ENCODE assay signal across 13 cellular contexts in genomic region chr1:162699366-162699765, GRCh38.
"Had no signal": no experiment of that assay in that cellular context is flagged by ENCODE, and none has a peak within 500 bp of the region (broad histone marks: within the 10 kb centered on the region; RNA-seq: fewer than 3 reads in every experiment).

No MANE protein-coding gene starts in this region.

- ATAC-seq: activated CD4-positive, CD25-positive, alpha-beta regulatory T cell treated with anti-CD3 and anti-CD28 coated beads, Interleukin-2, amount 50 U/mL, for 24 hours; natural killer cell; stimulated activated effector memory CD8-positive, alpha-beta T cell treated with anti-CD3 and anti-CD28 coated beads, Interleukin-12 subunit alpha, Interleukin-12 subunit beta, amount 100 ng/mL, for 72 hours had no signal

- H2AFZ ChIP-seq: hepatocyte, parathyroid adenoma had no signal

- H3K4me2 ChIP-seq: hepatocyte had no signal

- H3K9me3 ChIP-seq: left ventricle myocardium inferior, neutrophil, thyroid gland had no signal

- FAIRE-seq: astrocyte, keratinocyte had no signal

- H3K36me3 Mint-ChIP-seq: natural killer cell; stimulated activated effector memory CD8-positive, alpha-beta T cell treated with anti-CD3 and anti-CD28 coated beads, Interleukin-12 subunit alpha, Interleukin-12 subunit beta, amount 100 ng/mL, for 72 hours had no signal

- H3K36me3 ChIP-seq: left ventricle myocardium inferior, neutrophil, thyroid gland had no signal

- H3K4me3 Mint-ChIP-seq: natural killer cell; stimulated activated effector memory CD8-positive, alpha-beta T cell treated with anti-CD3 and anti-CD28 coated beads, Interleukin-12 subunit alpha, Interleukin-12 subunit beta, amount 100 ng/mL, for 72 hours had no signal

- H3K9ac ChIP-seq: parathyroid adenoma had no signal

- H3K4me1 Mint-ChIP-seq: natural killer cell; stimulated activated effector memory CD8-positive, alpha-beta T cell treated with anti-CD3 and anti-CD28 coated beads, Interleukin-12 subunit alpha, Interleukin-12 subunit beta, amount 100 ng/mL, for 72 hours had no signal

- DNase-seq: activated naive CD4-positive, alpha-beta T cell treated with Interleukin-2 at 50 U/mL for 16 hours; erythroblast; left ventricle myocardium inferior; mesenchymal stem cell; natural killer cell; thyroid gland had no signal

- H3K27ac ChIP-seq: hepatocyte, neutrophil, parathyroid adenoma, thyroid gland had no signal

- H3K79me2 ChIP-seq: parathyroid adenoma had no signal

- H3K27ac Mint-ChIP-seq: natural killer cell; stimulated activated effector memory CD8-positive, alpha-beta T cell treated with anti-CD3 and anti-CD28 coated beads, Interleukin-12 subunit alpha, Interleukin-12 subunit beta, amount 100 ng/mL, for 72 hours had no signal

- H3K27me3 ChIP-seq: hepatocyte, neutrophil, thyroid gland had no signal

- H3K4me3 ChIP-seq: hepatocyte, left ventricle myocardium inferior, thyroid gland had no signal

- H3K9me3 Mint-ChIP-seq: natural killer cell; stimulated activated effector memory CD8-positive, alpha-beta T cell treated with anti-CD3 and anti-CD28 coated beads, Interleukin-12 subunit alpha, Interleukin-12 subunit beta, amount 100 ng/mL, for 72 hours had no signal
